In genomic region chr2:64263315-64263714, GRCh38 we compare ENCODE assay signal across 1 cellular context.
TF ChIP-seq lines count a peak whose summit lies in the region.

No MANE protein-coding gene starts in this region.

TF ChIP-seq in SK-N-SH treated with all-trans-retinoic acid at 6 μM for 48 hours, 23 proteins besides CTCF, POLR2A, EP300 and RAD21 (continued from another document):
- TF ChIP-seq POU6F1 (CRISPR knock-in tag; IDR thresholded peaks at IDR 0.05; ENCODE audit: borderline replicate concordance, low read depth) = no peak
